20 cellular contexts compared by ENCODE assay signal in genomic region chr13:36752673-36753072, GRCh38.
DNase-seq lines count a peak whose midpoint lies in the region; ATAC-seq, FAIRE-seq and TF ChIP-seq lines count a peak whose summit lies in the region.
"Had no signal": no experiment of that assay in that cellular context is flagged by ENCODE, and none has a peak within 500 bp of the region (broad histone marks: within the 10 kb centered on the region; RNA-seq: fewer than 3 reads in every experiment).

No MANE protein-coding gene starts in this region.

- no peak overlapping the region for H2AK5ac ChIP-seq in IMR-90 (ENCODE audit: low read depth, low read length)

- no peak overlapping the region for H2BK20ac ChIP-seq in IMR-90 (ENCODE audit: low read depth, low read length)

- no peak overlapping the region for H3K18ac ChIP-seq in IMR-90 (ENCODE audit: low read depth, low read length)

- H3K27me3 Mint-ChIP-seq in activated CD4-positive, alpha-beta T cell treated with anti-CD3 and anti-CD28 coated beads, Interleukin-2, amount 10 ng/mL, durations not matched to agents 24 days and 14 days, result peaks cover 10% of the 10 kb centered on the region

- H3K4me1 Mint-ChIP-seq in activated CD4-positive, alpha-beta T cell treated with anti-CD3 and anti-CD28 coated beads, Interleukin-2, amount 10 ng/mL, durations not matched to agents 24 days and 14 days, result no peaks in the 10 kb centered on the region

- H3K4ac ChIP-seq in IMR-90 (ENCODE audit: low read depth, low read length), result no peak overlapping the region

- ATAC-seq in IMR-90 (ENCODE audit: low read depth), result no peak
- peak; percentile 26 for ATAC-seq in left lung
- ATAC-seq: K562 had no signal

- no peaks in the 10 kb centered on the region for H3K9me3 Mint-ChIP-seq in activated CD4-positive, alpha-beta T cell treated with anti-CD3 and anti-CD28 coated beads, Interleukin-2, amount 10 ng/mL, durations not matched to agents 24 days and 14 days
- H3K9me3 Mint-ChIP-seq: CD4-positive, alpha-beta T cell had no signal

- H3K14ac ChIP-seq in IMR-90 (replicated peaks; ENCODE audit: low read depth, low read length), result no peak overlapping the region

- WGBS in IMR-90 (ENCODE audit: extremely low coverage in 2 of 2, insufficient read length in 1 of 2), 2 experiments, result no CpG with 5 or more reads among the region's 2 CpGs

- in situ Hi-C loops in IMR-90 (cut with MboI; ENCODE audit: low sequenced_read_pairs), result no loop called here

- no peak for TF ChIP-seq RAD21 in IMR-90 (IDR thresholded peaks at IDR 0.05; ENCODE audit: low read length)

- peak; percentile 7 for DNase-seq in IMR-90
- DNase-seq in adipocyte (ENCODE audit: low read depth), result peak; percentile 36
- DNase-seq in fibroblast of lung (ENCODE audit: low read depth in 2 of 2), result peak; percentile 17 to 60
- DNase-seq in left lung, result no peak
- DNase-seq in D721Med (ENCODE audit: insufficient read length, low spot score), result no peak
- DNase-seq in HEK293T (ENCODE audit: extremely low spot score), result no peak
- DNase-seq in activated CD4-positive, alpha-beta T cell treated with anti-CD3 and anti-CD28 coated beads, Interleukin-2, amount 10 ng/mL, durations not matched to agents 24 days and 14 days, result no peak
- DNase-seq: AML-193; Caco-2; CD4-positive, alpha-beta T cell; DMS153; DMS79; GDM1 had no signal

- intact Hi-C loops in IMR-90 (cut with micrococcal nuclease), result no loop called here
- intact Hi-C loops in left lung (cut with DNase I), result no loop called here
- intact Hi-C loops in activated CD4-positive, alpha-beta T cell treated with anti-CD3 and anti-CD28 coated beads, Interleukin-2, amount 10 ng/mL, durations not matched to agents 24 days and 14 days (cut with micrococcal nuclease), result no loop called here

- H3K27ac Mint-ChIP-seq in activated CD4-positive, alpha-beta T cell treated with anti-CD3 and anti-CD28 coated beads, Interleukin-2, amount 10 ng/mL, durations not matched to agents 24 days and 14 days, result no peak overlapping the region
- H3K27ac Mint-ChIP-seq: CD4-positive, alpha-beta T cell had no signal

- H3K9me3 ChIP-seq in IMR-90 (ENCODE audit: control insufficient read depth, insufficient read depth, low read length), result no peaks in the 10 kb centered on the region
- no peaks in the 10 kb centered on the region for H3K9me3 ChIP-seq in adipocyte (ENCODE audit: control insufficient read depth, low read length)
- H3K9me3 ChIP-seq in fibroblast of lung (ENCODE audit: control insufficient read depth, insufficient read depth, low read depth, low read length), result no peaks in the 10 kb centered on the region
- H3K9me3 ChIP-seq in left lung, result no peaks in the 10 kb centered on the region
- H3K9me3 ChIP-seq: HAP-1 had no signal

- H3K79me2 ChIP-seq in fibroblast of lung (ENCODE audit: control insufficient read depth, insufficient read depth, low read length), result no peaks in the 10 kb centered on the region

- FAIRE-seq in D721Med (lab: Jason Lieb, UNC), result no peak
- FAIRE-seq: A204.1, GM12892, GM18507, K562 had no signal

- H3K4me3 Mint-ChIP-seq in activated CD4-positive, alpha-beta T cell treated with anti-CD3 and anti-CD28 coated beads, Interleukin-2, amount 10 ng/mL, durations not matched to agents 24 days and 14 days, result no peak overlapping the region
- H3K4me3 Mint-ChIP-seq: CD4-positive, alpha-beta T cell had no signal

- no peak overlapping the region for H3K9ac ChIP-seq in IMR-90 (ENCODE audit: low read depth, low read length)
- no peak overlapping the region for H3K9ac ChIP-seq in adipocyte (ENCODE audit: low read length)
- H3K9ac ChIP-seq in fibroblast of lung (ENCODE audit: insufficient read depth, low read length), result no peak overlapping the region

- no peaks in the 10 kb centered on the region for H3K36me3 Mint-ChIP-seq in activated CD4-positive, alpha-beta T cell treated with anti-CD3 and anti-CD28 coated beads, Interleukin-2, amount 10 ng/mL, durations not matched to agents 24 days and 14 days (ENCODE audit: low read depth)

- H3K23ac ChIP-seq in IMR-90 (ENCODE audit: low read depth, low read length), result no peak overlapping the region

- H2AFZ ChIP-seq in IMR-90 (replicated peaks; ENCODE audit: low read length, poor library complexity), result no peak overlapping the region
- no peak overlapping the region for H2AFZ ChIP-seq in fibroblast of lung (ENCODE audit: low read length)

- H4K8ac ChIP-seq in IMR-90 (ENCODE audit: low read depth in 2 of 2, low read length in 2 of 2), result no peak overlapping the region

- H2BK5ac ChIP-seq in IMR-90 (ENCODE audit: low read depth, low read length, poor library complexity, severe bottlenecking), result no peak overlapping the region

- no peak overlapping the region for H3K4me2 ChIP-seq in IMR-90 (ENCODE audit: low read depth, low read length)
- H3K4me2 ChIP-seq in fibroblast of lung (ENCODE audit: extremely low read depth, insufficient read depth, low read length), result no peak overlapping the region

- H2AK9ac ChIP-seq in IMR-90 (replicated peaks; ENCODE audit: low read depth, low read length, poor library complexity), result no peak overlapping the region

- no TSS peak for BruUV-seq in IMR-90 (replicated peaks; lab: Mats Ljungman, UMichigan)

- H3K4me3 ChIP-seq in IMR-90 (ENCODE audit: insufficient read depth, low read depth, low read length) (no peak overlapping the region), adipocyte (ENCODE audit: low read length) (no peak overlapping the region), fibroblast of lung (replicated peaks in 1 of 4; ENCODE audit: control extremely low read depth in 1 of 4, insufficient read depth in 1 of 4, low read depth in 3 of 4, low read length in 4 of 4) (no peak overlapping the region), left lung (no peak overlapping the region)
- H3K4me3 ChIP-seq: HAP-1, K562 had no signal

- H3K27me3 ChIP-seq in IMR-90 (ENCODE audit: control insufficient read depth, insufficient read depth, low read length) (peaks cover 3% of the 10 kb centered on the region; the same call in 1 of the 2 replicates), adipocyte (replicated peaks; ENCODE audit: control insufficient read depth, insufficient read depth, low read length) (peaks cover 12% of the 10 kb centered on the region), fibroblast of lung (ENCODE audit: control insufficient read depth, insufficient read depth, low read length) (no peaks in the 10 kb centered on the region), left lung (no peaks in the 10 kb centered on the region)

- H4K91ac ChIP-seq in IMR-90 (ENCODE audit: insufficient read depth, low read depth, low read length), result no peak overlapping the region

- POLR2A ChIA-PET in IMR-90 (lab: Charles Lee; ENCODE audit: unreplicated experiment) (no interaction called here), HEK293T (lab: Yijun Ruan, JAX) (no interaction called here)

- TF ChIP-seq CTCF in IMR-90 (conservative IDR thresholded peaks at IDR 0.05; ENCODE audit: low read depth, low read length) (no peak), fibroblast of lung (conservative IDR thresholded peaks at IDR 0.05 in 1 of 2, IDR thresholded peaks at IDR 0.05 in 1 of 2; ENCODE audit: low read depth in 1 of 2, low read length in 2 of 2) (no peak), left lung (IDR thresholded peaks at IDR 0.05) (no peak), D721Med (IDR thresholded peaks at IDR 0.05; ENCODE audit: insufficient read depth, missing control alignments) (no peak)

- H3K27ac ChIP-seq in IMR-90 (ENCODE audit: insufficient read depth, low read length), result no peak overlapping the region
- no peak overlapping the region for H3K27ac ChIP-seq in fibroblast of lung (ENCODE audit: insufficient read depth, low read length)
- H3K27ac ChIP-seq in left lung, result no peak overlapping the region
- H3K27ac ChIP-seq: C4-2B, HL-60 had no signal

- no peaks in the 10 kb centered on the region for H3K4me1 ChIP-seq in IMR-90 (ENCODE audit: control insufficient read depth, insufficient read depth, low read length)
- no peaks in the 10 kb centered on the region for H3K4me1 ChIP-seq in adipocyte (ENCODE audit: control insufficient read depth, insufficient read depth, low read length)
- H3K4me1 ChIP-seq in fibroblast of lung (ENCODE audit: control insufficient read depth, extremely low read depth, insufficient read depth, low read length), result no peaks in the 10 kb centered on the region
- H3K4me1 ChIP-seq in left lung, result no peaks in the 10 kb centered on the region
- H3K4me1 ChIP-seq: Caco-2 had no signal

- no peaks in the 10 kb centered on the region for H3K79me1 ChIP-seq in IMR-90 (ENCODE audit: low read depth in 1 of 2, low read length in 2 of 2)

- no peaks in the 10 kb centered on the region for H3K9me1 ChIP-seq in IMR-90 (ENCODE audit: insufficient read depth, low read length)

- CTCF ChIA-PET in IMR-90 (lab: Yijun Ruan, JAX) (no interaction called here), HEK293T (lab: Yijun Ruan, JAX) (no interaction called here)

- dilution Hi-C loops in IMR-90 (cut with HindIII; ENCODE audit: low sequenced_read_pairs, unreplicated experiment), result no loop called here

- no peak overlapping the region for H2BK120ac ChIP-seq in IMR-90 (ENCODE audit: low read depth, low read length)

- H4K5ac ChIP-seq in IMR-90 (ENCODE audit: low read depth, low read length), result no peak overlapping the region

- H3K36me3 ChIP-seq in IMR-90 (ENCODE audit: control insufficient read depth, insufficient read depth, low read length) (no peaks in the 10 kb centered on the region), adipocyte (ENCODE audit: control insufficient read depth, insufficient read depth, low read length, severe bottlenecking) (no peaks in the 10 kb centered on the region), fibroblast of lung (ENCODE audit: control insufficient read depth, insufficient read depth, low read length) (no peaks in the 10 kb centered on the region), left lung (no peaks in the 10 kb centered on the region)
- H3K36me3 ChIP-seq: HAP-1 had no signal

- H4K20me1 ChIP-seq in IMR-90 (ENCODE audit: insufficient read depth, low read length) (no peaks in the 10 kb centered on the region), fibroblast of lung (ENCODE audit: control insufficient read depth, extremely low read depth, insufficient read depth, low read length) (no peaks in the 10 kb centered on the region)

- no peak overlapping the region for H2BK15ac ChIP-seq in IMR-90 (ENCODE audit: low read depth, low read length)

- no peak for TF ChIP-seq POLR2A in IMR-90 (IDR thresholded peaks at IDR 0.05; ENCODE audit: low read depth, low read length)

- H3K56ac ChIP-seq in IMR-90 (ENCODE audit: extremely low read depth, insufficient read depth, low read length), result no peak overlapping the region

TF ChIP-seq in IMR-90, 13 proteins besides CTCF, POLR2A, EP300 and RAD21 (continues in another document):
- TF ChIP-seq NFE2L2 (IDR thresholded peaks at IDR 0.05; ENCODE audit: low read depth, low read length) (no peak), MAFK (IDR thresholded peaks at IDR 0.05; ENCODE audit: low read depth, low read length) (no peak)

TF ChIP-seq in HEK293T, 16 proteins besides CTCF, POLR2A, EP300 and RAD21:
- TF ChIP-seq ZNF384 (IDR thresholded peaks at IDR 0.05), result no peak
- no peak for TF ChIP-seq SUZ12 (IDR thresholded peaks at IDR 0.05)

Comparison
In these comparisons a context has a peak if more than half of its experiments do, and no peak if none do; other contexts are left out.
1. DNase-seq: peak in IMR-90 (single experiment), adipocyte (single experiment) and fibroblast of lung (2 of 2); none in left lung (0 of 2), D721Med (single experiment), HEK293T (single experiment) and activated CD4-positive, alpha-beta T cell treated with anti-CD3 and anti-CD28 coated beads, Interleukin-2, amount 10 ng/mL, durations not matched to agents 24 days and 14 days (single experiment).